ENCODE assay signal across 12 cellular contexts in the genomic region with DNA sequence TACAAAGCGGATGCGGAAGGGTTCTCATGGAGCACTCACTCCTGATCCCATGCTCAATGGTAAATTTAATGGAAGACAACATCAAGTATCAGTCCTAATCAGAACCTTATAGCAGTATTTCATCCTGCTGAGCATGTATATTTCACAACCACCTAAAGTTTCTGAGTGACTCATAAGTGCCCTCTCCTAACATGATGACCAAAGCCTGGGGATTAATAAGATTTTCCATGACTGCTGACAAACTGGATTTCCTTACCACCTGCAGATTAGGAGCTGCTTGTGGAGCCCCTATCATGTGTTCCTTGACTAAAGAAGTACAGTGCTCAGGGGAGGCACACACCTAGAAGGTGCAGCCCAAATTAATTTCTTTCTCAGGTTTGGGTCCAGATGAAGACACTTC.
DNase-seq lines count a peak whose midpoint lies in the region; ATAC-seq and TF ChIP-seq lines count a peak whose summit lies in the region.
"Had no signal": no experiment of that assay in that cellular context is flagged by ENCODE, and none has a peak within 500 bp of the region (broad histone marks: within the 10 kb centered on the region; RNA-seq: fewer than 3 reads in every experiment).

No MANE protein-coding gene starts in this region.

- intact Hi-C loops in mammary epithelial cell (cut with micrococcal nuclease) = loop anchor here (1.0 to 5.0 kb wide), 2 partner anchors 69 to 87 kb away; no protein-coding TSS in a partner anchor

- no peak for TF ChIP-seq RAD21 in Ishikawa (IDR thresholded peaks at IDR 0.05; ENCODE audit: low read depth)

- H3K27ac ChIP-seq in mammary epithelial cell (ENCODE audit: insufficient read depth, low read depth, low read length) = peak overlapping the region; percentile 45
- H3K27ac ChIP-seq: KMS-11, SK-N-MC had no signal

- WGBS in mammary epithelial cell (ENCODE audit: low coverage, missing lambda C conversion rate) = 100% methylated on average over 2 of the region's 2 CpGs

- dilution Hi-C loops in mammary epithelial cell (cut with HindIII; ENCODE audit: low sequenced_read_pairs) = no loop called here

- no peak overlapping the region for H3K4me2 ChIP-seq in mammary epithelial cell (ENCODE audit: insufficient read depth, low read depth, low read length)
- H3K4me2 ChIP-seq: KMS-11 had no signal

- H4K20me1 ChIP-seq in mammary epithelial cell (ENCODE audit: insufficient read depth, low read length) = no peaks in the 10 kb centered on the region

- no peak overlapping the region for H3K9ac ChIP-seq in mammary epithelial cell (ENCODE audit: insufficient read depth, low read length)
- H3K9ac ChIP-seq: KMS-11 had no signal

- H3K27me3 ChIP-seq in mammary epithelial cell (ENCODE audit: insufficient read depth, low read length) = no peaks in the 10 kb centered on the region

- in situ Hi-C loops in Caki2 (cut with HindIII; ENCODE audit: low pct_unique_long_range_greater_than_20kb, low sequenced_read_pairs) (no loop called here), mammary epithelial cell (cut with MboI; ENCODE audit: low sequenced_read_pairs in 2 of 2) (no loop called here)

- no peaks in the 10 kb centered on the region for H3K36me3 ChIP-seq in mammary epithelial cell (ENCODE audit: insufficient read depth, low read length)

- H2AFZ ChIP-seq in mammary epithelial cell (ENCODE audit: low read depth, low read length) = no peak overlapping the region

- TF ChIP-seq CTCF in mammary epithelial cell (conservative IDR thresholded peaks at IDR 0.05 in 1 of 2, IDR thresholded peaks at IDR 0.05 in 1 of 2; ENCODE audit: extremely low read depth in 1 of 2, insufficient read depth in 1 of 2, low read depth in 1 of 2, low read length in 2 of 2) = no peak

- peaks cover 10% of the 10 kb centered on the region for H3K4me1 ChIP-seq in mammary epithelial cell (ENCODE audit: insufficient read depth, low read length)

- ATAC-seq in HG03521 (IDR thresholded peaks at IDR 0.05; ENCODE audit: unreplicated experiment) (no peak), GM21526 (IDR thresholded peaks at IDR 0.05; ENCODE audit: low FRiP score, unreplicated experiment) (no peak)

- CTCF ChIA-PET in mammary epithelial cell (lab: Charles Lee; ENCODE audit: low non-redundant PET) = no interaction called here

- H3K79me2 ChIP-seq in mammary epithelial cell (ENCODE audit: insufficient read depth, low read length) = no peaks in the 10 kb centered on the region

- no TSS peak for BruUV-seq in mammary epithelial cell (replicated peaks; lab: Mats Ljungman, UMichigan)

- DNase-seq in Caki2 (ENCODE audit: low read depth) (peak; percentile 13), mammary epithelial cell (peak; percentile 79), myocyte (ENCODE audit: low read depth) (peak; percentile 11), NCI-H2171 (lab: John Stamatoyannopoulos, UW) (no peak), NCI-H446 (lab: John Stamatoyannopoulos, UW) (no peak)
- DNase-seq: activated CD4-positive, alpha-beta T cell treated with anti-CD3 and anti-CD28 coated beads, Interleukin-2, amount 50 U/mL, for 1 hour; midbrain had no signal

- no peak overlapping the region for H3K4me3 ChIP-seq in mammary epithelial cell (replicated peaks in 1 of 3; ENCODE audit: insufficient read depth in 1 of 3, low read depth in 2 of 3, low read length in 3 of 3)
- H3K4me3 ChIP-seq: SK-N-MC had no signal

- no peak for TF ChIP-seq EP300 in Ishikawa (IDR thresholded peaks at IDR 0.05; ENCODE audit: borderline replicate concordance)

- no peaks in the 10 kb centered on the region for H3K9me3 ChIP-seq in mammary epithelial cell (replicated peaks; ENCODE audit: insufficient read depth, low read length)

TF ChIP-seq in Ishikawa, 13 proteins besides CTCF, POLR2A, EP300 and RAD21:
- no peak for TF ChIP-seq YY1 (IDR thresholded peaks at IDR 0.05; ENCODE audit: low read depth)
- TF ChIP-seq CEBPB (IDR thresholded peaks at IDR 0.05) = 0 out of 2 replicates have a peak, but pooled peaks have one; percentile 15
- TF ChIP-seq, protein P1, sequence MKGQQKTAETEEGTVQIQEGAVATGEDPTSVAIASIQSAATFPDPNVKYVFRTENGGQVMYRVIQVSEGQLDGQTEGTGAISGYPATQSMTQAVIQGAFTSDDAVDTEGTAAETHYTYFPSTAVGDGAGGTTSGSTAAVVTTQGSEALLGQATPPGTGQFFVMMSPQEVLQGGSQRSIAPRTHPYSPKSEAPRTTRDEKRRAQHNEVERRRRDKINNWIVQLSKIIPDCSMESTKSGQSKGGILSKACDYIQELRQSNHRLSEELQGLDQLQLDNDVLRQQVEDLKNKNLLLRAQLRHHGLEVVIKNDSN (IDR thresholded peaks at IDR 0.05) = no peak
- TF ChIP-seq NFIC (IDR thresholded peaks at IDR 0.05) = no peak
- TF ChIP-seq, protein P2, sequence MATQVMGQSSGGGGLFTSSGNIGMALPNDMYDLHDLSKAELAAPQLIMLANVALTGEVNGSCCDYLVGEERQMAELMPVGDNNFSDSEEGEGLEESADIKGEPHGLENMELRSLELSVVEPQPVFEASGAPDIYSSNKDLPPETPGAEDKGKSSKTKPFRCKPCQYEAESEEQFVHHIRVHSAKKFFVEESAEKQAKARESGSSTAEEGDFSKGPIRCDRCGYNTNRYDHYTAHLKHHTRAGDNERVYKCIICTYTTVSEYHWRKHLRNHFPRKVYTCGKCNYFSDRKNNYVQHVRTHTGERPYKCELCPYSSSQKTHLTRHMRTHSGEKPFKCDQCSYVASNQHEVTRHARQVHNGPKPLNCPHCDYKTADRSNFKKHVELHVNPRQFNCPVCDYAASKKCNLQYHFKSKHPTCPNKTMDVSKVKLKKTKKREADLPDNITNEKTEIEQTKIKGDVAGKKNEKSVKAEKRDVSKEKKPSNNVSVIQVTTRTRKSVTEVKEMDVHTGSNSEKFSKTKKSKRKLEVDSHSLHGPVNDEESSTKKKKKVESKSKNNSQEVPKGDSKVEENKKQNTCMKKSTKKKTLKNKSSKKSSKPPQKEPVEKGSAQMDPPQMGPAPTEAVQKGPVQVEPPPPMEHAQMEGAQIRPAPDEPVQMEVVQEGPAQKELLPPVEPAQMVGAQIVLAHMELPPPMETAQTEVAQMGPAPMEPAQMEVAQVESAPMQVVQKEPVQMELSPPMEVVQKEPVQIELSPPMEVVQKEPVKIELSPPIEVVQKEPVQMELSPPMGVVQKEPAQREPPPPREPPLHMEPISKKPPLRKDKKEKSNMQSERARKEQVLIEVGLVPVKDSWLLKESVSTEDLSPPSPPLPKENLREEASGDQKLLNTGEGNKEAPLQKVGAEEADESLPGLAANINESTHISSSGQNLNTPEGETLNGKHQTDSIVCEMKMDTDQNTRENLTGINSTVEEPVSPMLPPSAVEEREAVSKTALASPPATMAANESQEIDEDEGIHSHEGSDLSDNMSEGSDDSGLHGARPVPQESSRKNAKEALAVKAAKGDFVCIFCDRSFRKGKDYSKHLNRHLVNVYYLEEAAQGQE (IDR thresholded peaks at IDR 0.05; ENCODE audit: low read depth) = no peak

Comparison
In these comparisons a context has a peak if more than half of its experiments do, and no peak if none do; other contexts are left out.
1. DNase-seq: peak in Caki2 (single experiment), mammary epithelial cell (single experiment) and myocyte (single experiment); none in NCI-H2171 (single experiment) and NCI-H446 (0 of 2).